Comparison of ENCODE assay signal across 8 cellular contexts in genomic region chr5:150458819-150459557, GRCh38. TPM values are rescaled to one million over a fixed set of nuclear protein-coding genes. Genes with fewer than 3 reads are reported as not detected.
DNase-seq lines count a peak whose midpoint lies in the region; ATAC-seq and TF ChIP-seq lines count a peak whose summit lies in the region.

No MANE protein-coding gene starts in this region.

- H2AFZ ChIP-seq in parathyroid adenoma: peak overlapping the region; percentile 38

- no TSS peak for BruUV-seq in Calu3 (replicated peaks; lab: Mats Ljungman, UMichigan)

- peaks cover 5% of the 10 kb centered on the region for H3K36me3 Mint-ChIP-seq in Calu3 (ENCODE audit: insufficient read depth, unreplicated experiment)
- no peaks in the 10 kb centered on the region for H3K36me3 Mint-ChIP-seq in type B pancreatic cell

- no peak overlapping the region for H3K4me2 ChIP-seq in parathyroid adenoma (ENCODE audit: low read length)

- H3K9me3 ChIP-seq in parathyroid adenoma (ENCODE audit: control insufficient read depth, low read length): no peaks in the 10 kb centered on the region

- no peaks in the 10 kb centered on the region for H3K79me2 ChIP-seq in parathyroid adenoma

- no peaks in the 10 kb centered on the region for H3K36me3 ChIP-seq in parathyroid adenoma (ENCODE audit: control insufficient read depth, insufficient read depth, low read length)

- intact Hi-C loops in Calu3 (cut with micrococcal nuclease; ENCODE audit: unreplicated experiment): loop anchor here (1.0 to 10.0 kb wide), 4 partner anchors 64 to 176 kb away; no protein-coding TSS in a partner anchor

- H3K27me3 Mint-ChIP-seq in Calu3 (ENCODE audit: unreplicated experiment) (no peaks in the 10 kb centered on the region), type B pancreatic cell (no peaks in the 10 kb centered on the region)

- H3K27me3 ChIP-seq in foreskin keratinocyte (no peaks in the 10 kb centered on the region), parathyroid adenoma (ENCODE audit: control insufficient read depth, insufficient read depth, low read length) (no peaks in the 10 kb centered on the region)

- H3K27ac Mint-ChIP-seq in Calu3 (ENCODE audit: unreplicated experiment) (no peak overlapping the region), type B pancreatic cell (no peak overlapping the region)

- H3K9me3 Mint-ChIP-seq in Calu3 (ENCODE audit: low read depth, unreplicated experiment) (no peaks in the 10 kb centered on the region), type B pancreatic cell (no peaks in the 10 kb centered on the region)

- H3K4me1 Mint-ChIP-seq in Calu3 (ENCODE audit: low read depth, unreplicated experiment) (peaks cover 7% of the 10 kb centered on the region), type B pancreatic cell (ENCODE audit: unreplicated experiment) (peaks cover 3% of the 10 kb centered on the region)

- no peaks in the 10 kb centered on the region for H3K4me1 ChIP-seq in foreskin keratinocyte
- no peaks in the 10 kb centered on the region for H3K4me1 ChIP-seq in parathyroid adenoma

- DNase-seq in Calu3 (peak; percentile 93), GM20000 (ENCODE audit: low spot score) (peak; percentile 71), HUDEP-2 (lab: John Stamatoyannopoulos, UW; ENCODE audit: unreplicated experiment in 76 of 76) (peak in 52 of 76 experiments; percentile 3 to 74 (median 44)), RPMI8226 (peak; percentile 75), foreskin keratinocyte (no peak), type B pancreatic cell (ENCODE audit: extremely low spot score, unreplicated experiment) (peak; percentile 90)
- peak; percentile 81 for DNase-seq in activated effector memory CD4-positive, alpha-beta T cell treated with Interleukin-2 at 50 U/mL for 16 hours

- H3K27ac ChIP-seq in foreskin keratinocyte (no peak overlapping the region), parathyroid adenoma (no peak overlapping the region)

- CTCF ChIA-PET in Calu3 (lab: Charles Lee): interaction anchor here (0.6 to 1.7 kb wide), 14 partner anchors 9 to 621 kb away, joined by 3 to 13 read pairs (median 6); partner anchors contain the start of genes RBM22 and RPS14

- ATAC-seq in foreskin keratinocyte: peak; percentile 85

- TF ChIP-seq CTCF in Calu3 (IDR thresholded peaks at IDR 0.05; ENCODE audit: unreplicated experiment) (peak; percentile 94), GM20000 (IDR thresholded peaks at IDR 0.05; ENCODE audit: extremely low read depth, missing control alignments) (peak; percentile 91), foreskin keratinocyte (conservative IDR thresholded peaks at IDR 0.05) (peak; percentile 88), parathyroid adenoma (IDR thresholded peaks at IDR 0.05) (peak; percentile 68), type B pancreatic cell (conservative IDR thresholded peaks at IDR 0.05) (peak; percentile 95)

- no peak overlapping the region for H3K4me3 ChIP-seq in parathyroid adenoma (ENCODE audit: low read depth, low read length)

- no peak overlapping the region for H3K4me3 Mint-ChIP-seq in Calu3 (ENCODE audit: low read depth, unreplicated experiment)
- H3K4me3 Mint-ChIP-seq in type B pancreatic cell: peak overlapping the region; percentile 57

- no peak overlapping the region for H3K9ac ChIP-seq in parathyroid adenoma

RNA-seq across cellular contexts. Expression of gene RPS14, which starts 9.4 kb away (rescaled TPM):
- total RNA-seq in Calu3 (2022) (2,194 and 2,330 TPM in 2 replicates), foreskin keratinocyte (2,193 and 2,437 TPM in 2 replicates), type B pancreatic cell (ENCODE audit: low replicate concordance) (2,469 and 2,543 TPM in 2 replicates)
- 3,381 and 3,638 TPM in 2 replicates for polyA plus RNA-seq in foreskin keratinocyte

RNA-seq across cellular contexts. Expression of gene CD74, which starts 46.3 kb away (rescaled TPM):
- total RNA-seq in Calu3 (2022) (773 and 1,091 TPM in 2 replicates), foreskin keratinocyte (4.0 and 7.2 TPM in 2 replicates), type B pancreatic cell (ENCODE audit: low replicate concordance) (24.9 and 37.2 TPM in 2 replicates)
- polyA plus RNA-seq in foreskin keratinocyte: 6.3 and 9.4 TPM in 2 replicates

RNA-seq across cellular contexts. Expression of gene NDST1, which starts 48.9 kb away (rescaled TPM):
- total RNA-seq in Calu3 (2022) (62.5 and 72.6 TPM in 2 replicates), foreskin keratinocyte (53.4 and 56.2 TPM in 2 replicates), type B pancreatic cell (ENCODE audit: low replicate concordance) (96.5 and 101 TPM in 2 replicates)
- polyA plus RNA-seq in foreskin keratinocyte: 15.3 and 16.8 TPM in 2 replicates

Comparison
In these comparisons a context has a peak if more than half of its experiments do, and no peak if none do; other contexts are left out.
1. DNase-seq: peak in Calu3 (single experiment), GM20000 (single experiment), HUDEP-2 (52 of 76), RPMI8226 (single experiment), activated effector memory CD4-positive, alpha-beta T cell treated with Interleukin-2 at 50 U/mL for 16 hours (single experiment) and type B pancreatic cell (single experiment); none in foreskin keratinocyte (0 of 2).
2. RNA of gene CD74, which starts 46.3 kb away (total RNA-seq): 773 to 1,091 TPM in Calu3; 24.9 to 37.2 TPM in type B pancreatic cell and 4.0 to 7.2 TPM in foreskin keratinocyte; every median in the first group is over 10 times any median in the second.
3. Peak in every context shown above with its lines, with median percentiles within 50 percentile points of each other: CTCF ChIP-seq.